26 cellular contexts compared by ENCODE assay signal in genomic region chr10:72658696-72659400, GRCh38.
"Had no signal": no experiment of that assay in that cellular context is flagged by ENCODE, and none has a peak within 500 bp of the region (broad histone marks: within the 10 kb centered on the region; RNA-seq: fewer than 3 reads in every experiment).

No MANE protein-coding gene starts in this region.

- H3K36me3 ChIP-seq: ascending aorta, SJSA1 had no signal

- H3K4me3 ChIP-seq: ascending aorta, body of pancreas, SJSA1 had no signal

- H3K4me1 Mint-ChIP-seq: activated CD4-positive, alpha-beta T cell treated with anti-CD3 and anti-CD28 coated beads, Interleukin-2, amount 10 ng/mL, durations not matched to agents 7 days and 5 days; activated naive CD8-positive, alpha-beta T cell treated with anti-CD3 and anti-CD28 coated beads, Interleukin-2, amount 50 U/mL, for 24 hours had no signal

- H3K4me3 Mint-ChIP-seq: activated CD4-positive, alpha-beta memory T cell treated with anti-CD3 and anti-CD28 coated beads for 36 hours; activated CD4-positive, alpha-beta T cell treated with anti-CD3 and anti-CD28 coated beads, Interleukin-2, amount 10 ng/mL, durations not matched to agents 7 days and 5 days; activated naive CD8-positive, alpha-beta T cell treated with anti-CD3 and anti-CD28 coated beads, Interleukin-2, amount 50 U/mL, for 24 hours; activated T-cell treated with anti-CD3 and anti-CD28 coated beads, Interleukin-2, amount 50 U/mL, for 4 hours had no signal

- DNase-seq: activated CD4-positive, alpha-beta memory T cell treated with anti-CD3 and anti-CD28 coated beads for 36 hours; activated CD4-positive, alpha-beta T cell treated with anti-CD3 and anti-CD28 coated beads, Interleukin-2, amount 10 ng/mL, durations not matched to agents 7 days and 5 days; activated CD4-positive, CD25-positive, alpha-beta regulatory T cell; activated CD8-positive, alpha-beta memory T cell treated with anti-CD3 and anti-CD28 coated beads for 24 hours; activated effector memory CD4-positive, alpha-beta T cell treated with anti-CD3 and anti-CD28 coated beads, Interleukin-2, amount 50 U/mL, for 16 hours; activated naive CD4-positive, alpha-beta T cell treated with Interleukin-2 at 50 U/mL for 16 hours; activated naive CD8-positive, alpha-beta T cell treated with anti-CD3 and anti-CD28 coated beads, Interleukin-2, amount 50 U/mL, for 24 hours; activated T-cell treated with anti-CD3 and anti-CD28 coated beads, Interleukin-2, amount 50 U/mL, for 4 hours; amniotic stem cell; body of pancreas; central memory CD4-positive, alpha-beta T cell; NCI-H1092; NCI-H1417; NCI-H1930; NCI-H2171; NCI-H226; NCI-H526; NCI-H82; SHP77; SW 1271 had no signal

- H3K27ac Mint-ChIP-seq: activated CD4-positive, alpha-beta memory T cell treated with anti-CD3 and anti-CD28 coated beads for 36 hours; activated CD4-positive, alpha-beta T cell treated with anti-CD3 and anti-CD28 coated beads, Interleukin-2, amount 10 ng/mL, durations not matched to agents 7 days and 5 days; activated naive CD4-positive, alpha-beta T cell treated with anti-CD3 and anti-CD28 coated beads, Interleukin-2, amount 50 U/mL, for 72 hours; activated naive CD8-positive, alpha-beta T cell treated with anti-CD3 and anti-CD28 coated beads, Interleukin-2, amount 50 U/mL, for 24 hours had no signal

- H3K27me3 ChIP-seq: ascending aorta, body of pancreas, SJSA1 had no signal

- H3K27me3 Mint-ChIP-seq: activated CD4-positive, alpha-beta memory T cell treated with anti-CD3 and anti-CD28 coated beads for 36 hours; activated CD4-positive, alpha-beta T cell treated with anti-CD3 and anti-CD28 coated beads, Interleukin-2, amount 10 ng/mL, durations not matched to agents 7 days and 5 days; activated naive CD8-positive, alpha-beta T cell treated with anti-CD3 and anti-CD28 coated beads, Interleukin-2, amount 50 U/mL, for 24 hours had no signal

- H3K36me3 Mint-ChIP-seq: activated CD4-positive, alpha-beta memory T cell treated with anti-CD3 and anti-CD28 coated beads for 36 hours; activated naive CD4-positive, alpha-beta T cell treated with anti-CD3 and anti-CD28 coated beads, Interleukin-2, amount 50 U/mL, for 72 hours had no signal

- ATAC-seq: activated naive CD4-positive, alpha-beta T cell treated with anti-CD3 and anti-CD28 coated beads, Interleukin-2, amount 50 U/mL, for 72 hours; activated naive CD8-positive, alpha-beta T cell treated with anti-CD3 and anti-CD28 coated beads, Interleukin-2, amount 50 U/mL, for 24 hours; activated T-cell treated with anti-CD3 and anti-CD28 coated beads, Interleukin-2, amount 50 U/mL, for 4 hours; body of pancreas; Panc1; SK-N-SH treated with all-trans-retinoic acid at 6 μM for 48 hours had no signal

- H3K9me3 Mint-ChIP-seq: activated CD4-positive, alpha-beta memory T cell treated with anti-CD3 and anti-CD28 coated beads for 36 hours; activated CD4-positive, alpha-beta T cell treated with anti-CD3 and anti-CD28 coated beads, Interleukin-2, amount 10 ng/mL, durations not matched to agents 7 days and 5 days; activated naive CD8-positive, alpha-beta T cell treated with anti-CD3 and anti-CD28 coated beads, Interleukin-2, amount 50 U/mL, for 24 hours; activated T-cell treated with anti-CD3 and anti-CD28 coated beads, Interleukin-2, amount 50 U/mL, for 4 hours had no signal

- H3K27ac ChIP-seq: ascending aorta, body of pancreas, SJSA1 had no signal

- H3K9me3 ChIP-seq: ascending aorta, body of pancreas, SJSA1 had no signal

- H3K4me1 ChIP-seq: ascending aorta, body of pancreas had no signal

- FAIRE-seq: bronchial epithelial cell had no signal
